Comparison of ENCODE assay signal across 8 cellular contexts in genomic region chr16:25031441-25032307, GRCh38. TPM values are rescaled to one million over a fixed set of nuclear protein-coding genes. Genes with fewer than 3 reads are reported as not detected.
DNase-seq lines count a peak whose midpoint lies in the region; ATAC-seq and TF ChIP-seq lines count a peak whose summit lies in the region.

No MANE protein-coding gene starts in this region.

- H2AFZ ChIP-seq in H9 (ENCODE audit: low read length) (peak overlapping the region; percentile 94), neural cell (ENCODE audit: low read depth, low read length) (peak overlapping the region; percentile 72)

- H4K8ac ChIP-seq in H9 (replicated peaks; ENCODE audit: insufficient read length, low read depth, low read length), result no peak overlapping the region

- H2AK5ac ChIP-seq in H9 (ENCODE audit: insufficient read length, low read length), result no peak overlapping the region

- H3K79me1 ChIP-seq in H9 (ENCODE audit: insufficient read depth, low read depth, low read length, poor library complexity, severe bottlenecking), result no peaks in the 10 kb centered on the region

- TF ChIP-seq CTCF in H9 (conservative IDR thresholded peaks at IDR 0.05) (no peak), foreskin fibroblast (IDR thresholded peaks at IDR 0.05; ENCODE audit: low read depth, low read length) (no peak), neural cell (IDR thresholded peaks at IDR 0.05; ENCODE audit: poor library complexity, severe bottlenecking) (peak; percentile 29)

- 0 out of 2 replicates have a peak overlapping the region, but pooled peaks have one; percentile 59 for H3K14ac ChIP-seq in H9 (ENCODE audit: insufficient read depth, low read length)

- no peaks in the 10 kb centered on the region for H4K20me1 ChIP-seq in H9 (ENCODE audit: control insufficient read depth, insufficient read depth, insufficient read length)
- no peaks in the 10 kb centered on the region for H4K20me1 ChIP-seq in neural cell (ENCODE audit: insufficient read depth)

- H3K9me2 ChIP-seq in neural cell (ENCODE audit: insufficient read depth, low read length), result no peaks in the 10 kb centered on the region

- H3T11ph ChIP-seq in H9 (ENCODE audit: low read length), result no peak overlapping the region

- no peak overlapping the region for H4K91ac ChIP-seq in H9 (ENCODE audit: insufficient read length, low read depth, low read length)

- H2BK120ac ChIP-seq in H9 (ENCODE audit: low read depth, low read length, poor library complexity, severe bottlenecking), result no peak overlapping the region

- H2BK20ac ChIP-seq in H9 (ENCODE audit: low read depth, low read length, poor library complexity, severe bottlenecking), result no peak overlapping the region

- H3K27ac ChIP-seq in H9 (ENCODE audit: insufficient read length, low read depth, low read length), result no peak overlapping the region
- peak overlapping the region; percentile 76 for H3K27ac ChIP-seq in neural cell (ENCODE audit: low read length)

- H3K23ac ChIP-seq in H9 (ENCODE audit: insufficient read length, low read depth, low read length), result no peak overlapping the region

- H4K5ac ChIP-seq in H9 (ENCODE audit: insufficient read length, low read depth, low read length), result no peak overlapping the region

- H3K9me3 ChIP-seq in H9 (ENCODE audit: control insufficient read depth, low read depth, low read length) (no peaks in the 10 kb centered on the region), neural cell (ENCODE audit: low read length) (no peaks in the 10 kb centered on the region)

- H3K36me3 ChIP-seq in neural cell (ENCODE audit: insufficient read depth, low read length), result no peaks in the 10 kb centered on the region

- peak; percentile 98 for DNase-seq in ELR (ENCODE audit: low read depth)
- DNase-seq in H9, result peak; percentile 98
- DNase-seq in M059J (ENCODE audit: low read depth), result peak; percentile 97
- peak; percentile 64 for DNase-seq in activated gamma-delta T cell (lab: John Stamatoyannopoulos, UW)
- DNase-seq in foreskin fibroblast, result peak; percentile 91 to 97
- peak; percentile 83 to 92 for DNase-seq in stimulated activated naive CD8-positive, alpha-beta T cell treated with anti-CD3 and anti-CD28 coated beads, Interleukin-15, amount 100 ng/mL, for 72 hours

- no peaks in the 10 kb centered on the region for H3F3A ChIP-seq in neural cell (ENCODE audit: insufficient read depth, low read length, poor library complexity, severe bottlenecking)

- no peaks in the 10 kb centered on the region; a peak in 1 of 7 replicates for H3K36me3 Mint-ChIP-seq in H9 (ENCODE audit: insufficient read depth in 1 of 3, low read depth in 3 of 3)

- peaks cover 8% of the 10 kb centered on the region for H3K23me2 ChIP-seq in H9 (ENCODE audit: insufficient read length, low read depth, low read length, poor library complexity, severe bottlenecking)

- peak; percentile 78 for TF ChIP-seq POLR2A in Raji (IDR thresholded peaks at IDR 0.05; ENCODE audit: insufficient read depth, low read depth, low read length)

- H3K56ac ChIP-seq in H9 (ENCODE audit: insufficient read length, low read depth, low read length), result no peak overlapping the region

- H3K4me3 ChIP-seq in foreskin fibroblast (ENCODE audit: low read depth in 1 of 2, low read length in 2 of 2) (peak overlapping the region; percentile 89 to 90), neural cell (ENCODE audit: low read length) (peak overlapping the region; percentile 85)

- no peaks in the 10 kb centered on the region; the same call in 1 of the 2 replicates for H3K79me2 ChIP-seq in H9 (ENCODE audit: insufficient read depth, low read length)
- H3K79me2 ChIP-seq in neural cell (replicated peaks; ENCODE audit: insufficient read depth, low read length), result no peaks in the 10 kb centered on the region

- no peak overlapping the region for H2BK15ac ChIP-seq in H9 (ENCODE audit: low read depth, low read length)

- peak overlapping the region; percentile 96 to 98 for H3K4me3 Mint-ChIP-seq in H9
- peak overlapping the region; percentile 92 to 95 for H3K4me3 Mint-ChIP-seq in stimulated activated naive CD8-positive, alpha-beta T cell treated with anti-CD3 and anti-CD28 coated beads, Interleukin-15, amount 100 ng/mL, for 72 hours

- no peaks in the 10 kb centered on the region for H3K9me3 Mint-ChIP-seq in H9
- H3K9me3 Mint-ChIP-seq in stimulated activated naive CD8-positive, alpha-beta T cell treated with anti-CD3 and anti-CD28 coated beads, Interleukin-15, amount 100 ng/mL, for 72 hours, result peaks cover 0 to 4% of the 10 kb centered on the region in 2 donors

- H2BK12ac ChIP-seq in H9 (ENCODE audit: insufficient read length, low read depth, low read length), result no peak overlapping the region

- peak overlapping the region; percentile 69 for H3K9ac ChIP-seq in H9 (ENCODE audit: extremely low read depth, insufficient read length, low read length)
- H3K9ac ChIP-seq in neural cell (ENCODE audit: low read length), result peak overlapping the region; percentile 79

- peak overlapping the region; percentile 80 for H3K18ac ChIP-seq in H9 (ENCODE audit: insufficient read length, low read depth, low read length)

- no peaks in the 10 kb centered on the region for H3K27me3 ChIP-seq in H9 (ENCODE audit: insufficient read depth, low read length)
- H3K27me3 ChIP-seq in neural cell (ENCODE audit: insufficient read depth, low read depth, low read length), result no peaks in the 10 kb centered on the region

- H3K27ac Mint-ChIP-seq in H9, result peak overlapping the region in 2 of 3 experiments; percentile 60 to 98; a peak in 3 of 7 replicates
- peak overlapping the region; percentile 96 for H3K27ac Mint-ChIP-seq in stimulated activated naive CD8-positive, alpha-beta T cell treated with anti-CD3 and anti-CD28 coated beads, Interleukin-15, amount 100 ng/mL, for 72 hours

- no peak for TF ChIP-seq EP300 in neural cell (conservative IDR thresholded peaks at IDR 0.05; ENCODE audit: poor library complexity, severe bottlenecking)

- peaks cover 2% of the 10 kb centered on the region; the same call in 1 of the 2 replicates for H3K4me1 ChIP-seq in H9 (ENCODE audit: insufficient read depth, low read length)

- ATAC-seq in stimulated activated naive CD8-positive, alpha-beta T cell treated with anti-CD3 and anti-CD28 coated beads, Interleukin-15, amount 100 ng/mL, for 72 hours, result peak; percentile 99

- H3K4me1 Mint-ChIP-seq in H9, result peaks cover 13 to 17% of the 10 kb centered on the region in 2 experiments
- peaks cover 54% of the 10 kb centered on the region for H3K4me1 Mint-ChIP-seq in stimulated activated naive CD8-positive, alpha-beta T cell treated with anti-CD3 and anti-CD28 coated beads, Interleukin-15, amount 100 ng/mL, for 72 hours

- H3K4ac ChIP-seq in H9 (ENCODE audit: low read depth, low read length), result no peak overlapping the region

- peak; percentile 62 for TF ChIP-seq RAD21 in neural cell (conservative IDR thresholded peaks at IDR 0.05)

- H3K27me3 Mint-ChIP-seq in H9 (ENCODE audit: low read depth), result peaks cover 6% of the 10 kb centered on the region
- H3K27me3 Mint-ChIP-seq in stimulated activated naive CD8-positive, alpha-beta T cell treated with anti-CD3 and anti-CD28 coated beads, Interleukin-15, amount 100 ng/mL, for 72 hours, result no peaks in the 10 kb centered on the region

- H2BK5ac ChIP-seq in H9 (ENCODE audit: insufficient read length, low read length), result no peak overlapping the region

- WGBS in H9 (ENCODE audit: extremely low coverage, insufficient read length, low lambda C conversion rate), result no CpG with 5 or more reads among the region's 51 CpGs

- H3K4me2 ChIP-seq in H9 (ENCODE audit: insufficient read depth, insufficient read length, low read length) (peak overlapping the region; percentile 92), neural cell (ENCODE audit: low read length) (peak overlapping the region; percentile 91)

TF ChIP-seq in neural cell, 6 proteins besides CTCF, POLR2A, EP300 and RAD21:
- peak; percentile 96 for TF ChIP-seq POLR2AphosphoS5 (IDR thresholded peaks at IDR 0.05)
- TF ChIP-seq REST (IDR thresholded peaks at IDR 0.05; ENCODE audit: borderline replicate concordance), result peak; percentile 92
- TF ChIP-seq EZH2 (IDR thresholded peaks at IDR 0.05; ENCODE audit: borderline replicate concordance, insufficient read depth, low read length, poor library complexity, severe bottlenecking), result no peak
- TF ChIP-seq TAF1 (IDR thresholded peaks at IDR 0.05; ENCODE audit: low read depth), result peak; percentile 81
- peak; percentile 98 for TF ChIP-seq MXI1 (conservative IDR thresholded peaks at IDR 0.05; ENCODE audit: poor library complexity, severe bottlenecking)
- peak; percentile 65 for TF ChIP-seq SMC3 (conservative IDR thresholded peaks at IDR 0.05; ENCODE audit: poor library complexity)

RNA-seq across cellular contexts. Expression of gene ARHGAP17, which starts 16.5 kb away (rescaled TPM):
- 83.4 and 89.7 TPM in 2 replicates for total RNA-seq in H9 (2021)
- total RNA-seq in M059J (2014; rRNA removed; shearing (Covaris generic)), result 24.7 and 34.4 TPM in 2 replicates
- polyA plus RNA-seq in neural cell, result 16.6 and 24.1 TPM in 2 replicates
- 28.0 and 36.3 TPM in 2 replicates for polyA minus RNA-seq in neural cell
